ENCODE assay signal across 22 cellular contexts in genomic region chr10:29183304-29183918, GRCh38.
"Had no signal": no experiment of that assay in that cellular context is flagged by ENCODE, and none has a peak within 500 bp of the region (broad histone marks: within the 10 kb centered on the region; RNA-seq: fewer than 3 reads in every experiment).

No MANE protein-coding gene starts in this region.

- DNase-seq: activated B cell treated with CpG ODN at 0.5 μM for 24 hours; activated CD4-positive, alpha-beta T cell treated with anti-CD3 and anti-CD28 coated beads, Interleukin-2, amount 50 U/mL, for 1 hour; activated CD8-positive, alpha-beta memory T cell treated with anti-CD3 and anti-CD28 coated beads, Interleukin-2, amount 10 ng/mL, durations not matched to agents 7 days and 5 days; activated CD8-positive, alpha-beta T cell treated with anti-CD3 and anti-CD28 coated beads, Interleukin-2, amount 10 ng/mL, durations not matched to agents 7 days and 5 days; activated effector memory CD4-positive, alpha-beta T cell treated with Interleukin-2 at 50 U/mL for 16 hours; activated naive CD4-positive, alpha-beta T cell treated with anti-CD3 and anti-CD28 coated beads for 36 hours; activated naive CD8-positive, alpha-beta T cell treated with anti-CD3 and anti-CD28 coated beads for 36 hours; aorta; body of pancreas; cerebellar nuclear complex; colonic mucosa; effector CD8-positive, alpha-beta T cell; left colon; natural killer cell; posterior cingulate gyrus; right cardiac atrium; stimulated activated CD4-positive, alpha-beta T cell treated with anti-CD3 and anti-CD28 coated beads, Interleukin-2, amount 100 ng/mL, for 48 hours; stimulated activated naive CD8-positive, alpha-beta T cell treated with anti-CD3 and anti-CD28 coated beads, Interleukin-15, Interleukin-2, amounts not matched to agents 100 U/mL and 50 U/mL, for 24 hours; T-helper 2 cell; testis; transverse colon had no signal

- H3K4me1 ChIP-seq: adrenal gland, body of pancreas, colonic mucosa, testis, transverse colon had no signal

- H3K36me3 ChIP-seq: adrenal gland, colonic mucosa, transverse colon had no signal

- H3K4me3 ChIP-seq: adrenal gland, body of pancreas, colonic mucosa, testis, transverse colon had no signal

- H3K27ac ChIP-seq: adrenal gland, body of pancreas, colonic mucosa, testis, transverse colon had no signal

- H3K9me3 ChIP-seq: adrenal gland, body of pancreas, colonic mucosa, testis, transverse colon had no signal

- H3K27me3 ChIP-seq: body of pancreas, colonic mucosa, testis, transverse colon had no signal
